Comparison of ENCODE assay signal across 11 cellular contexts in the genomic region with DNA sequence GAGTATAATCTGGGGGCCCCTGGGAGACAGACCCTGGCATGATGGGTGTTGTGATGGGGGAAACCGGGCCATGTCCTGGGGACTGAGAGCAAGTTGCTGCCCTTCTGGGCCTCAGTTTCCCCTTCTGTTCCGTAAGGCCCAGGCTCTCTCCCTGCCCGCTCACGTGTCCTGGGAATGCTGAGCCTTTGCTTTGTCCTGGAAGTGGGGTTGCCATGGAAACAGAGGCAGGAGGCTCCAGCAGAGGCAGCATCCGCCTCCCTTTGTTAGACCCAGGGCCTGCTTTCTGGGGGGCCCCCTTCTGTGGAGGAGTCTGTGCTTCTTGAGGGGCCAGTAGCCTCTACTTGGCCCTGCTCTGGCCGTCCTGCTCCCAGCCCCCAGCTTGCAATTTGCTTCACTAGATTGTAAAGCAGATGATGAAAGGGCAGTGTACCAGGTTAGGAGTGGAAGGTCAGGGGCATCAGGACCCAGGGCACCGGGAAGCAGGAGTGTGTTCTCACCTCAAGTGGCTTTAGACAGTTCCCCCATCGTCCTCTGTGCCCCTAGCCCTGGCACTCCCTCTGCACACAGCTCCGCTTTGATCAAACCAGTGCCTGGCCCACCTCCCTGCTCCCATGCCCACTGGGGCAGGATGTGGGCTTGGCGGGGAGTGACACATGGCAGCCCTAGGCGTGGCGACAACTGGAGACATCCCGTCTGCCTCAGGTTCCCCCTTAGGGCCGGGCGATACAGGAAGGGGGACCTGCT.
DNase-seq lines count a peak whose midpoint lies in the region; ATAC-seq lines count a peak whose summit lies in the region.
"Had no signal": no experiment of that assay in that cellular context is flagged by ENCODE, and none has a peak within 500 bp of the region (broad histone marks: within the 10 kb centered on the region; RNA-seq: fewer than 3 reads in every experiment).

No MANE protein-coding gene starts in this region.

- H3K36me3 Mint-ChIP-seq in naive thymus-derived CD4-positive, alpha-beta T cell = no peaks in the 10 kb centered on the region

- H3K4me1 ChIP-seq in adipocyte (ENCODE audit: control insufficient read depth, insufficient read depth, low read length) = peaks cover 7% of the 10 kb centered on the region
- peaks cover 0 to 19% of the 10 kb centered on the region in 2 donors for H3K4me1 ChIP-seq in naive thymus-derived CD4-positive, alpha-beta T cell (ENCODE audit: control insufficient read depth in 2 of 2, insufficient read depth in 2 of 2, low read length in 2 of 2)

- H3K27ac Mint-ChIP-seq in naive thymus-derived CD4-positive, alpha-beta T cell = peak overlapping the region in 4 of 9 donors; percentile 26 to 82 (median 51)

- intact Hi-C loops in naive thymus-derived CD4-positive, alpha-beta T cell (cut with micrococcal nuclease) = loop anchor here (10.0 kb wide), 3 partner anchors 470 to 640 kb away; partner anchors contain the start of genes CHCHD4 (in 1 of the 2) and TMEM43 (in 1 of the 2)
- intact Hi-C loops in sciatic nerve (cut with DNase I) = loop anchor here (5.0 kb wide), 1 partner anchor 562 kb away; no protein-coding TSS in a partner anchor

- H3K9me3 Mint-ChIP-seq in naive thymus-derived CD4-positive, alpha-beta T cell = peaks cover 0 to 4% (median 0%) of the 10 kb centered on the region in 11 donors

- DNase-seq in CD1c-positive myeloid dendritic cell (ENCODE audit: extremely low spot score) (peak; percentile 1), SK-N-DZ (ENCODE audit: low spot score) (peak; percentile 48), adipocyte (ENCODE audit: low read depth) (no peak), sciatic nerve (ENCODE audit: low spot score) (no peak), NCI-H774 (lab: John Stamatoyannopoulos, UW) (no peak), HK-2 (ENCODE audit: unreplicated experiment) (no peak)
- peak in 7 of 9 donors; percentile 39 to 65 (median 56) for DNase-seq in naive thymus-derived CD4-positive, alpha-beta T cell
- DNase-seq: NCI-H2107, tibial artery had no signal

- H3K27me3 ChIP-seq in adipocyte (replicated peaks; ENCODE audit: control insufficient read depth, insufficient read depth, low read length) = peaks cover 32% of the 10 kb centered on the region
- no peaks in the 10 kb centered on the region for H3K27me3 ChIP-seq in naive thymus-derived CD4-positive, alpha-beta T cell (ENCODE audit: control insufficient read depth in 2 of 2, insufficient read depth in 2 of 2, low read length in 2 of 2)

- H3K27ac ChIP-seq in naive thymus-derived CD4-positive, alpha-beta T cell (ENCODE audit: low read depth, low read length) = no peak overlapping the region
- H3K27ac ChIP-seq: SK-N-MC, tibial artery had no signal

- H3K4me3 Mint-ChIP-seq in naive thymus-derived CD4-positive, alpha-beta T cell = peak overlapping the region in 7 of 10 donors; percentile 0 to 69 (median 44)

- H3K4me1 Mint-ChIP-seq in naive thymus-derived CD4-positive, alpha-beta T cell = peaks cover 7 to 51% (median 36%) of the 10 kb centered on the region in 7 donors

- no peaks in the 10 kb centered on the region for H3K9me3 ChIP-seq in adipocyte (ENCODE audit: control insufficient read depth, low read length)
- H3K9me3 ChIP-seq in naive thymus-derived CD4-positive, alpha-beta T cell (ENCODE audit: control insufficient read depth in 2 of 3, low read length in 3 of 3) = no peaks in the 10 kb centered on the region
- H3K9me3 ChIP-seq: tibial artery had no signal

- peak overlapping the region; percentile 67 for H3K9ac ChIP-seq in adipocyte (ENCODE audit: low read length)

- CTCF ChIA-PET in naive thymus-derived CD4-positive, alpha-beta T cell (lab: Charles Lee) = interaction anchor here (0.6 to 14.9 kb wide), 6 partner anchors 111 to 582 kb away, joined by 3 to 522 read pairs (median 4); partner anchors contain the start of gene WNT7A

- H3K4me3 ChIP-seq in adipocyte (ENCODE audit: low read length) = no peak overlapping the region
- peak overlapping the region; percentile 30 for H3K4me3 ChIP-seq in naive thymus-derived CD4-positive, alpha-beta T cell (ENCODE audit: low read length)
- H3K4me3 ChIP-seq: SK-N-MC had no signal

- H3K27me3 Mint-ChIP-seq in naive thymus-derived CD4-positive, alpha-beta T cell = peaks cover 0 to 55% (median 8%) of the 10 kb centered on the region in 5 donors

- ATAC-seq in naive thymus-derived CD4-positive, alpha-beta T cell = peak; percentile 19
- no peak for ATAC-seq in sciatic nerve
- ATAC-seq in HG03565 (IDR thresholded peaks at IDR 0.05; ENCODE audit: unreplicated experiment) = no peak

- no peaks in the 10 kb centered on the region for H3K36me3 ChIP-seq in adipocyte (ENCODE audit: control insufficient read depth, insufficient read depth, low read length, severe bottlenecking)
- no peaks in the 10 kb centered on the region for H3K36me3 ChIP-seq in naive thymus-derived CD4-positive, alpha-beta T cell (ENCODE audit: control insufficient read depth in 2 of 3, insufficient read depth in 3 of 3, low read length in 3 of 3)
- H3K36me3 ChIP-seq: tibial artery had no signal

- POLR2A ChIA-PET in naive thymus-derived CD4-positive, alpha-beta T cell (lab: Charles Lee) = interaction anchor here (0.8 to 5.7 kb wide), 3 partner anchors 212 to 231 kb away, joined by 3 to 79 read pairs (median 12); partner anchors contain the start of gene WNT7A

Comparison
In these comparisons a context has a peak if more than half of its experiments do, and no peak if none do; other contexts are left out.
1. DNase-seq: peak in CD1c-positive myeloid dendritic cell (single experiment), SK-N-DZ (single experiment) and naive thymus-derived CD4-positive, alpha-beta T cell (7 of 9); none in adipocyte (single experiment), sciatic nerve (single experiment), NCI-H774 (single experiment) and HK-2 (single experiment).